24 cellular contexts compared by ENCODE assay signal in the genomic region with DNA sequence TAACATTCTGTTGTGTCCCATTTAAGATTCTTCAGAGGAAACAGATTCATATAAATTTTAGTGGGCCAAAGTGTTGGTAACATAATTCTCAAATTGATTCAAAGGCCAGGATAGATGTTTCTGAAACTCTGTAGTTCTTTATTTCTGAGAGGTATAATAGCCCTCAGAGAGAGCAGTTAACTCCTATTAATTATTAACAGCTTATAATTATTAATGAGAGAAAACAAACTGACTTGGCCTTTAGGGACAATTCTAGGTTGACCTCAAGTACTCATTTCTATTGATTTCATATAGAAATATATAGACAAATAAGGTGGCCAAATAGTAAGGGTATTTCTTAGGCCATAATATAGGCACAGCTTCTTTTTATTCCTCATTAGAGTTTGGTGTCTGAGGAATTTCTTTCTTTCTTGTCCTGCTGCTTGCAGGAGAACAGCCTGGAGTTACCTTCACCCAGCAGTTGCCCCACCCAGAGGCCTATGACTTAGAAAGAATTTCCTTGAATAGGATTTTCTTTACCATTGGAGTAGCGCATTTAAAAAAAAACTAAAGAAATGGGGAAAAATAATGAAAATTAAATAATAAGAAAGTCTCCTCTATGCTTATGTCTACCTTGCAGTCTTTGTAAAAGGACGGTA.
A peak's percentile ranks its signal among the peaks of the same experiment; 100 is the strongest.
DNase-seq lines count a peak whose midpoint lies in the region; ATAC-seq, FAIRE-seq and TF ChIP-seq lines count a peak whose summit lies in the region.
"Had no signal": no experiment of that assay in that cellular context is flagged by ENCODE, and none has a peak within 500 bp of the region (broad histone marks: within the 10 kb centered on the region; RNA-seq: fewer than 3 reads in every experiment).

No MANE protein-coding gene starts in this region.

- H3K27ac Mint-ChIP-seq in WTC11 (no peak overlapping the region), progenitor cell of endocrine pancreas (peak overlapping the region; percentile 73)
- no peak overlapping the region for H3K27ac Mint-ChIP-seq in activated naive CD8-positive, alpha-beta T cell treated with anti-CD3 and anti-CD28 coated beads, Interleukin-2, amount 50 U/mL, for 24 hours
- H3K27ac Mint-ChIP-seq: CD8-positive, alpha-beta T cell had no signal

- H3K4me3 Mint-ChIP-seq in WTC11 (no peak overlapping the region), progenitor cell of endocrine pancreas (ENCODE audit: low read depth) (no peak overlapping the region)
- H3K4me3 Mint-ChIP-seq in activated naive CD8-positive, alpha-beta T cell treated with anti-CD3 and anti-CD28 coated beads, Interleukin-2, amount 50 U/mL, for 24 hours = no peak overlapping the region
- H3K4me3 Mint-ChIP-seq: CD8-positive, alpha-beta T cell had no signal

- TF ChIP-seq CTCF in WTC11 (IDR thresholded peaks at IDR 0.05) (no peak), kidney (IDR thresholded peaks at IDR 0.05; ENCODE audit: borderline replicate concordance, extremely low read depth, insufficient read depth) (no peak), progenitor cell of endocrine pancreas (IDR thresholded peaks at IDR 0.05; ENCODE audit: unreplicated experiment) (no peak)

- H3K4me1 Mint-ChIP-seq in WTC11 = peaks cover 30% of the 10 kb centered on the region
- peaks cover 39% of the 10 kb centered on the region for H3K4me1 Mint-ChIP-seq in progenitor cell of endocrine pancreas (ENCODE audit: low read depth)
- H3K4me1 Mint-ChIP-seq in activated naive CD8-positive, alpha-beta T cell treated with anti-CD3 and anti-CD28 coated beads, Interleukin-2, amount 50 U/mL, for 24 hours = no peaks in the 10 kb centered on the region

- peaks cover 7% of the 10 kb centered on the region; the same call in 1 of the 2 replicates for H3K9me3 Mint-ChIP-seq in WTC11
- H3K9me3 Mint-ChIP-seq in progenitor cell of endocrine pancreas (ENCODE audit: low read depth) = peaks cover 4% of the 10 kb centered on the region
- peaks cover 19% of the 10 kb centered on the region for H3K9me3 Mint-ChIP-seq in activated naive CD8-positive, alpha-beta T cell treated with anti-CD3 and anti-CD28 coated beads, Interleukin-2, amount 50 U/mL, for 24 hours

- ATAC-seq in GM18861 (IDR thresholded peaks at IDR 0.05; ENCODE audit: unreplicated experiment) (peak; percentile 79), WTC11 (peak; percentile 60), HG03520 (IDR thresholded peaks at IDR 0.05; ENCODE audit: unreplicated experiment) (no peak)
- ATAC-seq in activated naive CD8-positive, alpha-beta T cell treated with anti-CD3 and anti-CD28 coated beads, Interleukin-2, amount 50 U/mL, for 24 hours = no peak
- ATAC-seq: CD8-positive, alpha-beta T cell had no signal

- FAIRE-seq in kidney (lab: Jason Lieb, UNC) = peak; percentile 92
- FAIRE-seq: GM12892, GM19239 had no signal

- POLR2A ChIA-PET in WTC11 (lab: Charles Lee) = no interaction called here

- peaks cover 0 to 3% of the 10 kb centered on the region in 2 donors for H3K9me3 ChIP-seq in kidney (ENCODE audit: control insufficient read depth in 1 of 2, low read length in 2 of 2)
- H3K9me3 ChIP-seq: SK-N-SH had no signal

- H3K27me3 Mint-ChIP-seq in WTC11 (ENCODE audit: low read depth) (no peaks in the 10 kb centered on the region), progenitor cell of endocrine pancreas (no peaks in the 10 kb centered on the region)
- H3K27me3 Mint-ChIP-seq in activated naive CD8-positive, alpha-beta T cell treated with anti-CD3 and anti-CD28 coated beads, Interleukin-2, amount 50 U/mL, for 24 hours = no peaks in the 10 kb centered on the region

- H3K27ac ChIP-seq in kidney (ENCODE audit: low read depth in 2 of 2, low read length in 2 of 2) = no peak overlapping the region

- H3K4me1 ChIP-seq in kidney (ENCODE audit: control insufficient read depth in 1 of 2, insufficient read depth in 1 of 2, low read depth in 1 of 2, low read length in 2 of 2) = peaks cover 0 to 13% of the 10 kb centered on the region in 2 donors

- H3K4me3 ChIP-seq in kidney (ENCODE audit: low read length in 2 of 2) = no peak overlapping the region

- no peaks in the 10 kb centered on the region for H3K36me3 ChIP-seq in kidney (ENCODE audit: control insufficient read depth in 1 of 2, insufficient read depth in 2 of 2, low read length in 2 of 2)

- DNase-seq in WTC11 (ENCODE audit: low spot score) = no peak
- no peak for DNase-seq in kidney
- DNase-seq in progenitor cell of endocrine pancreas (ENCODE audit: low spot score, unreplicated experiment) = no peak
- DNase-seq in stimulated activated CD4-positive, alpha-beta T cell treated with anti-CD3 and anti-CD28 coated beads, Interleukin-4, amount 100 ng/mL, for 1 hour = no peak
- DNase-seq in activated naive CD8-positive, alpha-beta T cell treated with anti-CD3 and anti-CD28 coated beads, Interleukin-2, amount 50 U/mL, for 24 hours = no peak
- no peak for DNase-seq in COLO829 (ENCODE audit: low spot score)
- DNase-seq: AML-193; C1 segment of cervical spinal cord; Calu3; CD8-positive, alpha-beta T cell; DMS153; Kasumi-1; MM.1S; NCI-H1048; NCI-H1436; NCI-H1930; NCI-H69; NK-92 treated with Interleukin-12 subunit alpha and Interleukin-12 subunit beta, amount 100 ng/mL, for 24 hours; SIG-M5; SK-N-SH had no signal

- H3K9ac ChIP-seq in kidney (ENCODE audit: low read length in 2 of 2) = no peak overlapping the region
- H3K9ac ChIP-seq: SK-N-SH had no signal

- intact Hi-C loops in kidney (cut with DNase I) = no loop called here

- H3K36me3 Mint-ChIP-seq in WTC11 (no peaks in the 10 kb centered on the region), progenitor cell of endocrine pancreas (ENCODE audit: insufficient read depth) (no peaks in the 10 kb centered on the region)
- no peaks in the 10 kb centered on the region for H3K36me3 Mint-ChIP-seq in activated naive CD8-positive, alpha-beta T cell treated with anti-CD3 and anti-CD28 coated beads, Interleukin-2, amount 50 U/mL, for 24 hours (ENCODE audit: low read depth)
- H3K36me3 Mint-ChIP-seq: CD8-positive, alpha-beta T cell had no signal

- CTCF ChIA-PET in WTC11 (lab: Charles Lee) = no interaction called here

TF ChIP-seq in WTC11, 78 proteins besides CTCF, POLR2A, EP300 and RAD21 (continues in another document):
- TF ChIP-seq, protein P1, sequence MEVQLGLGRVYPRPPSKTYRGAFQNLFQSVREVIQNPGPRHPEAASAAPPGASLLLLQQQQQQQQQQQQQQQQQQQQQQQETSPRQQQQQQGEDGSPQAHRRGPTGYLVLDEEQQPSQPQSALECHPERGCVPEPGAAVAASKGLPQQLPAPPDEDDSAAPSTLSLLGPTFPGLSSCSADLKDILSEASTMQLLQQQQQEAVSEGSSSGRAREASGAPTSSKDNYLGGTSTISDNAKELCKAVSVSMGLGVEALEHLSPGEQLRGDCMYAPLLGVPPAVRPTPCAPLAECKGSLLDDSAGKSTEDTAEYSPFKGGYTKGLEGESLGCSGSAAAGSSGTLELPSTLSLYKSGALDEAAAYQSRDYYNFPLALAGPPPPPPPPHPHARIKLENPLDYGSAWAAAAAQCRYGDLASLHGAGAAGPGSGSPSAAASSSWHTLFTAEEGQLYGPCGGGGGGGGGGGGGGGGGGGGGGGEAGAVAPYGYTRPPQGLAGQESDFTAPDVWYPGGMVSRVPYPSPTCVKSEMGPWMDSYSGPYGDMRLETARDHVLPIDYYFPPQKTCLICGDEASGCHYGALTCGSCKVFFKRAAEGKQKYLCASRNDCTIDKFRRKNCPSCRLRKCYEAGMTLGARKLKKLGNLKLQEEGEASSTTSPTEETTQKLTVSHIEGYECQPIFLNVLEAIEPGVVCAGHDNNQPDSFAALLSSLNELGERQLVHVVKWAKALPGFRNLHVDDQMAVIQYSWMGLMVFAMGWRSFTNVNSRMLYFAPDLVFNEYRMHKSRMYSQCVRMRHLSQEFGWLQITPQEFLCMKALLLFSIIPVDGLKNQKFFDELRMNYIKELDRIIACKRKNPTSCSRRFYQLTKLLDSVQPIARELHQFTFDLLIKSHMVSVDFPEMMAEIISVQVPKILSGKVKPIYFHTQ (CRISPR knock-in tag; IDR thresholded peaks at IDR 0.05) = no peak
- TF ChIP-seq CBFB (CRISPR knock-in tag; IDR thresholded peaks at IDR 0.05; ENCODE audit: low read depth) (no peak), ZNF263 (CRISPR knock-in tag; IDR thresholded peaks at IDR 0.05; ENCODE audit: low read depth) (no peak), USF2 (CRISPR knock-in tag; IDR thresholded peaks at IDR 0.05) (no peak), NFATC4 (CRISPR knock-in tag; IDR thresholded peaks at IDR 0.05) (no peak), MYBL2 (CRISPR knock-in tag; IDR thresholded peaks at IDR 0.05) (no peak), PRRX2 (CRISPR knock-in tag; IDR thresholded peaks at IDR 0.05) (no peak), CREM (CRISPR knock-in tag; IDR thresholded peaks at IDR 0.05) (no peak), MXD4 (CRISPR knock-in tag; IDR thresholded peaks at IDR 0.05; ENCODE audit: borderline replicate concordance) (no peak), RELA (CRISPR knock-in tag; IDR thresholded peaks at IDR 0.05; ENCODE audit: borderline replicate concordance) (no peak), GABPB1 (CRISPR knock-in tag; IDR thresholded peaks at IDR 0.05) (no peak)
- TF ChIP-seq, protein P2, sequence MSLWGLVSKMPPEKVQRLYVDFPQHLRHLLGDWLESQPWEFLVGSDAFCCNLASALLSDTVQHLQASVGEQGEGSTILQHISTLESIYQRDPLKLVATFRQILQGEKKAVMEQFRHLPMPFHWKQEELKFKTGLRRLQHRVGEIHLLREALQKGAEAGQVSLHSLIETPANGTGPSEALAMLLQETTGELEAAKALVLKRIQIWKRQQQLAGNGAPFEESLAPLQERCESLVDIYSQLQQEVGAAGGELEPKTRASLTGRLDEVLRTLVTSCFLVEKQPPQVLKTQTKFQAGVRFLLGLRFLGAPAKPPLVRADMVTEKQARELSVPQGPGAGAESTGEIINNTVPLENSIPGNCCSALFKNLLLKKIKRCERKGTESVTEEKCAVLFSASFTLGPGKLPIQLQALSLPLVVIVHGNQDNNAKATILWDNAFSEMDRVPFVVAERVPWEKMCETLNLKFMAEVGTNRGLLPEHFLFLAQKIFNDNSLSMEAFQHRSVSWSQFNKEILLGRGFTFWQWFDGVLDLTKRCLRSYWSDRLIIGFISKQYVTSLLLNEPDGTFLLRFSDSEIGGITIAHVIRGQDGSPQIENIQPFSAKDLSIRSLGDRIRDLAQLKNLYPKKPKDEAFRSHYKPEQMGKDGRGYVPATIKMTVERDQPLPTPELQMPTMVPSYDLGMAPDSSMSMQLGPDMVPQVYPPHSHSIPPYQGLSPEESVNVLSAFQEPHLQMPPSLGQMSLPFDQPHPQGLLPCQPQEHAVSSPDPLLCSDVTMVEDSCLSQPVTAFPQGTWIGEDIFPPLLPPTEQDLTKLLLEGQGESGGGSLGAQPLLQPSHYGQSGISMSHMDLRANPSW (CRISPR knock-in tag; conservative IDR thresholded peaks at IDR 0.05; ENCODE audit: low read depth) = no peak

Comparison
In these comparisons a context has a peak if more than half of its experiments do, and no peak if none do; other contexts are left out.
1. ATAC-seq: peak in GM18861 (single experiment) and WTC11 (single experiment); none in HG03520 (single experiment) and activated naive CD8-positive, alpha-beta T cell treated with anti-CD3 and anti-CD28 coated beads, Interleukin-2, amount 50 U/mL, for 24 hours (single experiment).